22 cellular contexts compared by ENCODE assay signal in genomic region chr20:23631981-23632710, GRCh38. TPM values are rescaled to one million over a fixed set of nuclear protein-coding genes. Genes with fewer than 3 reads are reported as not detected.
DNase-seq lines count a peak whose midpoint lies in the region; ATAC-seq and TF ChIP-seq lines count a peak whose summit lies in the region.
"Had no signal": no experiment of that assay in that cellular context is flagged by ENCODE, and none has a peak within 500 bp of the region (broad histone marks: within the 10 kb centered on the region; RNA-seq: fewer than 3 reads in every experiment).

No MANE protein-coding gene starts in this region.

- H3K9me3 ChIP-seq in left ventricle myocardium inferior (replicated peaks) (no peaks in the 10 kb centered on the region), upper lobe of left lung (no peaks in the 10 kb centered on the region)
- H3K9me3 ChIP-seq: BE2C, HAP-1 had no signal

- H3K27ac ChIP-seq in left ventricle myocardium inferior (replicated peaks) (peak overlapping the region; percentile 98), upper lobe of left lung (peak overlapping the region in 1 of 4 donors; percentile 6)

- TF ChIP-seq EP300 in upper lobe of left lung (IDR thresholded peaks at IDR 0.05), result no peak

- H3K4me1 ChIP-seq in left ventricle myocardium inferior (peaks cover 67% of the 10 kb centered on the region), upper lobe of left lung (peaks cover 20 to 25% (median 22%) of the 10 kb centered on the region in 4 donors)
- H3K4me1 ChIP-seq: BE2C, HAP-1 had no signal

- 71 to 76% methylated on average over 6 to 12 of the region's 12 CpGs for whole genome bisulfite sequencing in upper lobe of left lung, 2 donors

- intact Hi-C loops in left ventricle myocardium inferior (cut with micrococcal nuclease) (no loop called here), cardiac septum (cut with DNase I) (no loop called here)

- DNase-seq in left ventricle myocardium inferior (no peak), cardiac septum (ENCODE audit: low spot score) (no peak), ecto neural progenitor cell (ENCODE audit: low spot score) (peak; percentile 23), mesenteric fat pad (ENCODE audit: low spot score) (peak; percentile 84), upper lobe of left lung (peak; percentile 59 to 69), NCI-H128 (lab: John Stamatoyannopoulos, UW; ENCODE audit: unreplicated experiment) (no peak), left lobe of liver (ENCODE audit: low spot score) (no peak)
- no peak for DNase-seq in activated T-cell treated with anti-CD3 and anti-CD28 coated beads, Interleukin-2, amount 50 U/mL, for 1 hour
- DNase-seq: 8988T; BE2C; CD8-positive, alpha-beta T cell; DMS79 treated with DMSO at 0.1 percent for 48 hours; IMR-90; Kasumi-1; MM.1S; NCI-H1105; NCI-H2029 treated with DMSO at 0.1 percent for 48 hours; NCI-H510A; NCI-H774; SHP77 had no signal

- H3K36me3 ChIP-seq in left ventricle myocardium inferior (peaks cover 33% of the 10 kb centered on the region), upper lobe of left lung (peaks cover 0 to 33% (median 25%) of the 10 kb centered on the region in 4 donors)
- H3K36me3 ChIP-seq: BE2C had no signal

- TF ChIP-seq CTCF in left ventricle myocardium inferior (IDR thresholded peaks at IDR 0.05; ENCODE audit: borderline replicate concordance), result no peak
- TF ChIP-seq CTCF in upper lobe of left lung (IDR thresholded peaks at IDR 0.05), result no peak

- TF ChIP-seq POLR2A in upper lobe of left lung (IDR thresholded peaks at IDR 0.05), result no peak

- H3K4me3 ChIP-seq in left ventricle myocardium inferior, result no peak overlapping the region
- H3K4me3 ChIP-seq in upper lobe of left lung, result no peak overlapping the region
- H3K4me3 ChIP-seq: HAP-1 had no signal

- no peaks in the 10 kb centered on the region for H3K27me3 ChIP-seq in left ventricle myocardium inferior (ENCODE audit: low read depth)
- no peaks in the 10 kb centered on the region for H3K27me3 ChIP-seq in upper lobe of left lung
- H3K27me3 ChIP-seq: BE2C had no signal

- ATAC-seq in upper lobe of left lung (ENCODE audit: low FRiP score in 2 of 2) (peak in 1 of 2 donors; percentile 18), left lobe of liver (no peak)
- ATAC-seq: CD8-positive, alpha-beta T cell had no signal

RNA-seq across cellular contexts. Expression of gene CST3, which starts 5.6 kb away (rescaled TPM):
- 576 TPM for total RNA-seq in left ventricle myocardium inferior
- 486 TPM for total RNA-seq in cardiac septum
- 1,237 TPM for total RNA-seq in mesenteric fat pad
- 1,000 to 10,000 TPM in 3 of 6 donors, 100 to 1,000 TPM in 3; 201 to 1,402 (median 970) TPM for total RNA-seq in upper lobe of left lung
- 1,478 TPM for total RNA-seq in left lobe of liver

RNA-seq across cellular contexts. Expression of gene CST9, which starts 26.4 kb away (rescaled TPM):
- not detected for total RNA-seq in left ventricle myocardium inferior
- total RNA-seq in cardiac septum, result not detected
- not detected for total RNA-seq in mesenteric fat pad
- total RNA-seq in upper lobe of left lung, result not detected
- total RNA-seq in left lobe of liver, result not detected
- total RNA-seq: CD8-positive, alpha-beta T cell; G401; IMR-90 had no signal

RNA-seq across cellular contexts. Expression of gene CST4, which starts 56.7 kb away (rescaled TPM):
- total RNA-seq in left ventricle myocardium inferior (not detected), cardiac septum (not detected), mesenteric fat pad (not detected), upper lobe of left lung (not detected), left lobe of liver (not detected)
- total RNA-seq: CD8-positive, alpha-beta T cell; G401; IMR-90 had no signal

Comparison
In these comparisons a context has a peak if more than half of its experiments do, and no peak if none do; other contexts are left out.
1. DNase-seq: peak in ecto neural progenitor cell (single experiment), mesenteric fat pad (single experiment) and upper lobe of left lung (2 of 2); none in left ventricle myocardium inferior (single experiment), cardiac septum (single experiment), activated T-cell treated with anti-CD3 and anti-CD28 coated beads, Interleukin-2, amount 50 U/mL, for 1 hour (single experiment), NCI-H128 (single experiment) and left lobe of liver (single experiment).